ENCODE assay signal across 8 cellular contexts in the genomic region with DNA sequence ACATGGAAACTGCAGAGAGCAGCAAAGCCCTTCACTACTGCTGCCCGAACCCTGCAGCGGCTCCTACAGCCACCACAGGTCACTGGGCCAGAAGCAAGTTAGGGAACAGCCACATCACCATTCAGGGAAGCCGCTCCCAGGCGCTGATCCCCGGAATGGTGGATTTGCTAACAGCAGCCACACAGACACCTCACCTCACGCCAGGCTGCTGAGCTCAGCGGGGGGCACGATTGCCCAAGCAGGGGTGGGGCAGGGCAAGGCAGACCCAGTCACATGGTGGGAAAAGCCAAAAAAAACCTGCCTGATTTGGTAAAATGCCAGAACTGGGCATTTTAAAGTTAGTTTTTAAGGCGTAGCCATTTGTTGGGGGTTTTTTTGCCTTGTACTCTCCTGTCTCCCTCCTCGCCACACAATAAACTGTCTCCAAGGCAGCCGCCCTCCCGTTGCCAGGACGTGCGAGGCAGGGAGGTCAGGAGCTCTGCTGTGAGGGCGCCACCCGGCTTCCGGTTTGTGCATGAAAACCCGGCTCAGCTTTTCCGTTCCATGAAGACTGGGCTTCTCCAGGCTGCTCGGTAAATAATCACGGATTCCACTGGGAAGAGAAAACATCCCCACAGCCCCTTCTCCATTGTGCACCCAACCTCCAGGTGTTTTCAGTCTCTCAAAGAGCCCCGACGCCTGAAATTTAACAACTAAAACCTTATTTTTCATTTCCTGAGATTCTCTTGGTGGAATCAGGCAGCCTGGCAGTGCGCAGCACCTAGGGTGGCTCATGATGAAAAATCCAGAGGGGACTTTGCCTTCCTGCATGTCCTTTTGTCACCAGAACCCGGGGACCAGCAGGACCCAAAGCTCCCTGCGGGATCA.
DNase-seq lines count a peak whose midpoint lies in the region; ATAC-seq and TF ChIP-seq lines count a peak whose summit lies in the region.
"Not testable (repeated sequence)": the region's sequence is repeated elsewhere in the genome, so short reads cannot be mapped to it uniquely, and the experiment has no call there.

No MANE protein-coding gene starts in this region.

- peak overlapping the region; percentile 16 for H2AFZ ChIP-seq in HCT116 (ENCODE audit: low read depth, low read length, poor library complexity, severe bottlenecking)

- H3K9me2 ChIP-seq in HCT116 (ENCODE audit: insufficient read depth): not testable (repeated sequence)

- H4K20me1 ChIP-seq in HCT116 (ENCODE audit: insufficient read depth): not testable (repeated sequence)

- not testable (repeated sequence) for TF ChIP-seq POLR2A in HCT116 (IDR thresholded peaks at IDR 0.05; ENCODE audit: borderline replicate concordance, extremely low read depth, insufficient read depth, insufficient read length)

- TF ChIP-seq CTCF in HCT116 (IDR thresholded peaks at IDR 0.05 in 2 of 3, conservative IDR thresholded peaks at IDR 0.05 in 1 of 3; ENCODE audit: borderline replicate concordance in 1 of 3, insufficient read depth in 1 of 3, low read depth in 2 of 3, low read length in 2 of 3) (peak in 2 of 3 experiments; percentile 27 to 39; a peak in 2 of 6 replicates), dorsolateral prefrontal cortex (IDR thresholded peaks at IDR 0.05 in 54 of 56, conservative IDR thresholded peaks at IDR 0.05 in 2 of 56; ENCODE audit: low read depth in 1 of 56, partially characterized antibody in 56 of 56) (peak in 46 of 56 donors; percentile 12 to 54 (median 34)), retinal pigment epithelial cell (conservative IDR thresholded peaks at IDR 0.05; ENCODE audit: low read depth, low read length) (peak; percentile 37)

- H3K36me3 ChIP-seq in HCT116 (ENCODE audit: control insufficient read depth in 1 of 2, insufficient read depth in 2 of 2, low read length in 2 of 2): not testable (repeated sequence)

- not testable (repeated sequence) for H3K79me2 ChIP-seq in HCT116 (ENCODE audit: insufficient read depth, low read length)

- peak; percentile 41 for TF ChIP-seq RAD21 in HCT116 (IDR thresholded peaks at IDR 0.05; ENCODE audit: low read depth)

- BruUV-seq in HCT116 (replicated peaks; lab: Mats Ljungman, UMichigan): not testable (repeated sequence)

- not testable (repeated sequence) for H3K4me1 ChIP-seq in HCT116 (ENCODE audit: control insufficient read depth in 1 of 2, insufficient read depth in 2 of 2, low read length in 2 of 2)

- H3K4me2 ChIP-seq in HCT116 (ENCODE audit: low read length): 0 out of 2 replicates have a peak overlapping the region, but pooled peaks have one; percentile 9

- not testable (repeated sequence) for H3K9me3 ChIP-seq in HCT116 (ENCODE audit: control insufficient read depth in 1 of 2, insufficient read depth in 1 of 2, low read depth in 1 of 2, low read length in 2 of 2)

- POLR2A ChIA-PET in HCT116 (lab: Charles Lee): not testable (repeated sequence)

- CTCF ChIA-PET in HCT116 (lab: Charles Lee): interaction anchor here (1.0 kb wide), 1 partner anchor 649 kb away, joined by 3 read pairs; no protein-coding TSS in a partner anchor

- DNase-seq in AG20443 (ENCODE audit: low spot score) (peak; percentile 22), NCI-H2196 (lab: John Stamatoyannopoulos, UW; ENCODE audit: unreplicated experiment) (peak; percentile 53), UCSD-AML1 (lab: John Stamatoyannopoulos, UW; ENCODE audit: unreplicated experiment) (peak; percentile 12), left ventricle myocardium superior (peak; percentile 55), medulla oblongata (ENCODE audit: extremely low spot score) (peak; percentile 45), retinal pigment epithelial cell (ENCODE audit: low read depth) (peak; percentile 27)
- not testable (repeated sequence) for DNase-seq in HCT116 (ENCODE audit: low read depth, low spot score); dorsolateral prefrontal cortex

- H3K27ac ChIP-seq in HCT116 (ENCODE audit: low read depth, low read length): not testable (repeated sequence)
- H3K27ac ChIP-seq in dorsolateral prefrontal cortex: peak overlapping the region in 1 of 59 donors; percentile 35

- RAD21 ChIA-PET in HCT116 (lab: Charles Lee; ENCODE audit: low non-redundant PET in 1 of 2, low total read pairs in 2 of 2, uncharacterized antibody in 2 of 2, unreplicated experiment in 2 of 2): not testable (repeated sequence)

- not testable (repeated sequence) for H3K9ac ChIP-seq in HCT116 (ENCODE audit: low read length)

- intact Hi-C loops in HCT116 (cut with micrococcal nuclease); dorsolateral prefrontal cortex (cut with DNase I); left ventricle myocardium superior (cut with micrococcal nuclease): not testable (repeated sequence)

- not testable (repeated sequence) for H3K4me3 ChIP-seq in HCT116 (replicated peaks in 1 of 2; ENCODE audit: low read depth in 1 of 2, low read length in 2 of 2)
- peak overlapping the region in 1 of 59 donors; percentile 42 for H3K4me3 ChIP-seq in dorsolateral prefrontal cortex
- peak overlapping the region; percentile 18 for H3K4me3 ChIP-seq in retinal pigment epithelial cell (ENCODE audit: low read length)

- ATAC-seq in HCT116: peak; percentile 82
- ATAC-seq in left ventricle myocardium superior: peak; percentile 79

- H3K27me3 ChIP-seq in HCT116 (ENCODE audit: insufficient read depth, low read length): not testable (repeated sequence)
- H3K27me3 ChIP-seq in dorsolateral prefrontal cortex: peaks cover 0 to 11% (median 0%) of the 10 kb centered on the region in 45 donors
